Comparison of ENCODE assay signal across 8 cellular contexts in genomic region chr10:93062499-93063216, GRCh38. TPM values are rescaled to one million over a fixed set of nuclear protein-coding genes. Genes with fewer than 3 reads are reported as not detected.
DNase-seq lines count a peak whose midpoint lies in the region; ATAC-seq and TF ChIP-seq lines count a peak whose summit lies in the region.

No MANE protein-coding gene starts in this region.

- TF ChIP-seq CTCF in breast epithelium (IDR thresholded peaks at IDR 0.05): peak in 1 of 3 donors; percentile 25

- H3K4me1 ChIP-seq in HUES64 (ENCODE audit: insufficient read depth, low read length): peaks cover 3% of the 10 kb centered on the region; the same call in 1 of the 2 replicates
- H3K4me1 ChIP-seq in breast epithelium: peaks cover 0 to 5% of the 10 kb centered on the region in 2 donors

- H3K27ac ChIP-seq in HUES64 (ENCODE audit: low read depth, low read length) (no peak overlapping the region), breast epithelium (no peak overlapping the region)

- peak overlapping the region; percentile 41 for H3K4me3 ChIP-seq in HUES64 (ENCODE audit: low read length)
- H3K4me3 ChIP-seq in breast epithelium: peak overlapping the region; percentile 27 to 58 (median 32)

- peaks cover 100% of the 10 kb centered on the region for H3K27me3 ChIP-seq in HUES64 (ENCODE audit: insufficient read depth, low read length)
- peaks cover 3 to 75% of the 10 kb centered on the region in 2 donors for H3K27me3 ChIP-seq in breast epithelium

- H3K9me3 ChIP-seq in HUES64 (ENCODE audit: insufficient read depth, low read depth, low read length) (0 out of 2 replicates have a peak, but pooled peaks cover 2% of the 10 kb centered on the region), breast epithelium (no peaks in the 10 kb centered on the region)

- peak; percentile 60 for DNase-seq in EL
- DNase-seq in breast epithelium (ENCODE audit: low spot score in 2 of 2): no peak
- DNase-seq in left colon: peak in 1 of 2 donors; percentile 61
- DNase-seq in stimulated activated CD8-positive, alpha-beta memory T cell treated with anti-CD3 and anti-CD28 coated beads, Interleukin-2, amount 100 ng/mL, for 48 hours (ENCODE audit: low read depth in 2 of 2): peak; percentile 42 to 45
- DNase-seq in activated CD4-positive, CD25-positive, alpha-beta regulatory T cell treated with anti-CD3 and anti-CD28 coated beads, Interleukin-2, amount 50 U/mL, for 72 hours: no peak

- no peak overlapping the region for H3K9ac ChIP-seq in HUES64 (ENCODE audit: low read depth, low read length)

- ATAC-seq in left colon (peak; percentile 85), GM21529 (IDR thresholded peaks at IDR 0.05; ENCODE audit: unreplicated experiment) (no peak), GM21576 (IDR thresholded peaks at IDR 0.05; ENCODE audit: unreplicated experiment) (no peak)

- 2% methylated on average over 72 of the region's 72 CpGs for WGBS in HUES64

- no peak for TF ChIP-seq POLR2A in breast epithelium (IDR thresholded peaks at IDR 0.05)

- intact Hi-C loops in breast epithelium (cut with DNase I; ENCODE audit: low total_unique reads) (no loop called here), left colon (cut with DNase I, micrococcal nuclease) (no loop called here)

- no peaks in the 10 kb centered on the region for H3K36me3 ChIP-seq in HUES64 (ENCODE audit: insufficient read depth, low read length)
- H3K36me3 ChIP-seq in breast epithelium: no peaks in the 10 kb centered on the region

RNA-seq across cellular contexts. Expression of gene CYP26C1, which starts 2.1 kb away (rescaled TPM):
- polyA plus RNA-seq in HUES64 (2013, experiment 1 of 2): 4.1 TPM
- polyA plus RNA-seq in HUES64 (2013, experiment 2 of 2): 5.6 TPM
- under 1 TPM in 2 of 3 donors, not detected in 1; 0.15 to 0.16 TPM for total RNA-seq in breast epithelium
- total RNA-seq in left colon: under 1 TPM in 1 of 2 donors, not detected in 1; 0.14 TPM

RNA-seq across cellular contexts. Expression of gene CYP26A1, which starts 11.0 kb away (rescaled TPM):
- 30.6 TPM for polyA plus RNA-seq in HUES64 (2013, experiment 1 of 2)
- 25.4 TPM for polyA plus RNA-seq in HUES64 (2013, experiment 2 of 2)
- total RNA-seq in breast epithelium (1 to 10 TPM in 1 of 3 donors, under 1 TPM in 1, not detected in 1; 0.33 to 2.3 TPM), left colon (not detected)

Comparison
In these comparisons a context has a peak if more than half of its experiments do, and no peak if none do; other contexts are left out.
1. DNase-seq: peak in EL (single experiment) and stimulated activated CD8-positive, alpha-beta memory T cell treated with anti-CD3 and anti-CD28 coated beads, Interleukin-2, amount 100 ng/mL, for 48 hours (2 of 2); none in breast epithelium (0 of 2) and activated CD4-positive, CD25-positive, alpha-beta regulatory T cell treated with anti-CD3 and anti-CD28 coated beads, Interleukin-2, amount 50 U/mL, for 72 hours (single experiment).